ENCODE assay signal across 1 cellular context in genomic region chr3:65126527-65127440, GRCh38.
TF ChIP-seq lines count a peak whose summit lies in the region.

No MANE protein-coding gene starts in this region.

TF ChIP-seq in HEK293, 187 proteins besides CTCF, POLR2A, EP300 and RAD21 (continued from another document):
- TF ChIP-seq ZNF518A (tag by site-specific recombination; conservative IDR thresholded peaks at IDR 0.05; ENCODE audit: low read depth), result peak; percentile 52
